In genomic region chr2:47043142-47043890, GRCh38 we compare ENCODE assay signal across 7 cellular contexts.
DNase-seq lines count a peak whose midpoint lies in the region; ATAC-seq and TF ChIP-seq lines count a peak whose summit lies in the region.

No MANE protein-coding gene starts in this region.

- intact Hi-C loops in prostate gland (cut with DNase I): no loop called here

- POLR2A ChIA-PET in HEK293 (lab: Yijun Ruan, JAX): interaction anchor here (0.8 to 1.7 kb wide), 4 partner anchors 11 to 28 kb away, joined by 3 to 7 read pairs (median 4); no protein-coding TSS in a partner anchor
- POLR2A ChIA-PET in SK-N-SH (lab: Yijun Ruan, JAX): interaction anchor here (0.7 to 5.4 kb wide), 9 partner anchors 13 to 109 kb away, joined by 3 to 49 read pairs (median 7); no protein-coding TSS in a partner anchor

- no peaks in the 10 kb centered on the region for H4K20me1 ChIP-seq in SK-N-SH (ENCODE audit: insufficient read depth)

- H3K36me3 ChIP-seq in HEK293 (ENCODE audit: control insufficient read depth in 2 of 2, insufficient read depth in 1 of 2, low read length in 2 of 2) (peaks cover 0 to 22% of the 10 kb centered on the region in 2 experiments; a peak in 1 of 3 replicates), SK-N-SH (replicated peaks in 1 of 2; ENCODE audit: control insufficient read depth in 1 of 2, insufficient read depth in 2 of 2, low read length in 1 of 2) (peaks cover 7 to 10% of the 10 kb centered on the region in 2 experiments), prostate gland (no peaks in the 10 kb centered on the region)

- ATAC-seq in foreskin keratinocyte: peak; percentile 97

- no peak overlapping the region for H2AFZ ChIP-seq in SK-N-SH (ENCODE audit: low read depth)

- DNase-seq in SK-N-SH: peak; percentile 82
- peak; percentile 93 to 95 for DNase-seq in foreskin keratinocyte
- no peak for DNase-seq in prostate gland (ENCODE audit: low spot score)
- no peak for DNase-seq in NCI-H1930 (lab: John Stamatoyannopoulos, UW)
- no peak for DNase-seq in SHP77 (lab: John Stamatoyannopoulos, UW)
- no peak for DNase-seq in NCI-H446 treated with DMSO at 0.1 percent for 48 hours (lab: John Stamatoyannopoulos, UW)

- WGBS in SK-N-SH (ENCODE audit: low lambda C conversion rate): 13% methylated on average over 8 of the region's 8 CpGs
- WGBS in prostate gland: 53% methylated on average over 8 of the region's 8 CpGs

- H3K9me2 ChIP-seq in SK-N-SH: no peaks in the 10 kb centered on the region

- H3F3A ChIP-seq in SK-N-SH (replicated peaks; ENCODE audit: insufficient read depth): peaks cover 22% of the 10 kb centered on the region

- no peaks in the 10 kb centered on the region for H3K27me3 ChIP-seq in SK-N-SH (ENCODE audit: insufficient read depth)
- H3K27me3 ChIP-seq in foreskin keratinocyte: no peaks in the 10 kb centered on the region
- H3K27me3 ChIP-seq in prostate gland (replicated peaks; ENCODE audit: insufficient read depth): no peaks in the 10 kb centered on the region

- CTCF ChIA-PET in HEK293 (lab: Yijun Ruan, JAX) (interaction anchor here (0.6 to 1.9 kb wide), 3 partner anchors 27 to 324 kb away, joined by 3 to 6 read pairs (median 3); no protein-coding TSS in a partner anchor), SK-N-SH (lab: Yijun Ruan, JAX) (interaction anchor here (0.8 to 3.9 kb wide), 11 partner anchors 8 to 279 kb away, joined by 3 to 23 read pairs (median 4); no protein-coding TSS in a partner anchor)

- peak overlapping the region; percentile 81 for H3K4me2 ChIP-seq in SK-N-SH

- H3K9me3 ChIP-seq in HEK293 (ENCODE audit: control insufficient read depth, insufficient read depth, low read depth, low read length) (no peaks in the 10 kb centered on the region), SK-N-SH (no peaks in the 10 kb centered on the region), prostate gland (no peaks in the 10 kb centered on the region)

- no peak overlapping the region for H3K27ac ChIP-seq in HEK293 (ENCODE audit: extremely low read depth, low read depth, low read length)
- peak overlapping the region; percentile 96 to 99 for H3K27ac ChIP-seq in SK-N-SH (ENCODE audit: low read depth in 2 of 2, low read length in 1 of 2)
- H3K27ac ChIP-seq in foreskin keratinocyte: peak overlapping the region; percentile 54
- peak overlapping the region; percentile 20 to 48 for H3K27ac ChIP-seq in prostate gland

- H3K9ac ChIP-seq in SK-N-SH: peak overlapping the region; percentile 93

- TF ChIP-seq EP300 in SK-N-SH (IDR thresholded peaks at IDR 0.05; ENCODE audit: borderline replicate concordance in 1 of 2, low read depth in 1 of 2, low read length in 1 of 2): peak; percentile 67 to 95

- no peaks in the 10 kb centered on the region for H3K4me1 ChIP-seq in HEK293 (ENCODE audit: control insufficient read depth, insufficient read depth, low read length)
- peaks cover 37 to 76% of the 10 kb centered on the region in 2 experiments for H3K4me1 ChIP-seq in SK-N-SH (ENCODE audit: control insufficient read depth in 1 of 2, insufficient read depth in 2 of 2, low read depth in 1 of 2, low read length in 1 of 2)
- peaks cover 12% of the 10 kb centered on the region for H3K4me1 ChIP-seq in foreskin keratinocyte
- H3K4me1 ChIP-seq in prostate gland (replicated peaks): peaks cover 6% of the 10 kb centered on the region

- TF ChIP-seq CTCF in HEK293 (tag by site-specific recombination; IDR thresholded peaks at IDR 0.05): no peak
- peak; percentile 20 for TF ChIP-seq CTCF in SK-N-SH (IDR thresholded peaks at IDR 0.05)
- no peak for TF ChIP-seq CTCF in foreskin keratinocyte (conservative IDR thresholded peaks at IDR 0.05)
- no peak for TF ChIP-seq CTCF in prostate gland (IDR thresholded peaks at IDR 0.05)

- TF ChIP-seq POLR2A in prostate gland (IDR thresholded peaks at IDR 0.05): no peak

- H3K4me3 ChIP-seq in HEK293 (ENCODE audit: low read depth, low read length) (no peak overlapping the region), SK-N-SH (ENCODE audit: low read depth in 2 of 2, low read length in 1 of 2) (peak overlapping the region; percentile 37 to 43; a peak in 3 of 4 replicates), prostate gland (no peak overlapping the region)

- peaks cover 23% of the 10 kb centered on the region; the same call in 1 of the 2 replicates for H3K79me2 ChIP-seq in SK-N-SH (ENCODE audit: insufficient read depth)

- TF ChIP-seq RAD21 in SK-N-SH (IDR thresholded peaks at IDR 0.05; ENCODE audit: low read length): peak; percentile 48

TF ChIP-seq in HEK293, 187 proteins besides CTCF, POLR2A, EP300 and RAD21 (continues in another document):
- TF ChIP-seq ZNF202 (tag by site-specific recombination; IDR thresholded peaks at IDR 0.05; ENCODE audit: borderline replicate concordance): no peak
- TF ChIP-seq ZBTB17 (tag by site-specific recombination; IDR thresholded peaks at IDR 0.05): peak; percentile 71
- TF ChIP-seq GLIS2 (tag by site-specific recombination; IDR thresholded peaks at IDR 0.05): no peak
- no peak for TF ChIP-seq ZNF449 (tag by site-specific recombination; IDR thresholded peaks at IDR 0.05)
- no peak for TF ChIP-seq MZF1 (tag by site-specific recombination; IDR thresholded peaks at IDR 0.05; ENCODE audit: borderline replicate concordance)
- no peak for TF ChIP-seq ZNF404 (tag by site-specific recombination; IDR thresholded peaks at IDR 0.05)
- TF ChIP-seq PATZ1 (tag by site-specific recombination; IDR thresholded peaks at IDR 0.05): 0 out of 2 replicates have a peak, but pooled peaks have one; percentile 23
- no peak for TF ChIP-seq ZNF19 (tag by site-specific recombination; IDR thresholded peaks at IDR 0.05; ENCODE audit: low read depth)

TF ChIP-seq in SK-N-SH, 30 proteins besides CTCF, POLR2A, EP300 and RAD21 (continues in another document):
- no peak for TF ChIP-seq GABPA (IDR thresholded peaks at IDR 0.05; ENCODE audit: low read depth)
- peak; percentile 32 for TF ChIP-seq SMC3 (IDR thresholded peaks at IDR 0.05; ENCODE audit: low read depth, low read length)
- TF ChIP-seq MEF2A (IDR thresholded peaks at IDR 0.05; ENCODE audit: borderline replicate concordance, low read depth): no peak; the same call in 1 of the 2 replicates
- TF ChIP-seq POLR2AphosphoS5 (IDR thresholded peaks at IDR 0.05; ENCODE audit: low read depth, low read length): peak; percentile 79
- TF ChIP-seq TAF1 (IDR thresholded peaks at IDR 0.05; ENCODE audit: borderline replicate concordance, low read depth, low read length): peak; percentile 68; the same call in 1 of the 2 replicates
- TF ChIP-seq TCF12 (IDR thresholded peaks at IDR 0.05): peak; percentile 94
- no peak; the same call in none of the 2 replicates for TF ChIP-seq ZBTB33 (IDR thresholded peaks at IDR 0.05; ENCODE audit: borderline replicate concordance, low read depth)
- peak; percentile 91 for TF ChIP-seq MAX (IDR thresholded peaks at IDR 0.05; ENCODE audit: low read depth)
- peak; percentile 97 for TF ChIP-seq TEAD4 (IDR thresholded peaks at IDR 0.05; ENCODE audit: borderline replicate concordance, insufficient read depth)
- 0 out of 2 replicates have a peak, but pooled peaks have one; percentile 38 for TF ChIP-seq FOXM1 (IDR thresholded peaks at IDR 0.05; ENCODE audit: low read depth)
- TF ChIP-seq SIN3A (IDR thresholded peaks at IDR 0.05; ENCODE audit: borderline replicate concordance, low read depth, low read length): peak; percentile 82
- TF ChIP-seq ELF1 (IDR thresholded peaks at IDR 0.05): no peak
- peak; percentile 99 for TF ChIP-seq JUND (IDR thresholded peaks at IDR 0.05)
- 0 out of 2 replicates have a peak, but pooled peaks have one; percentile 2 for TF ChIP-seq YY1 (IDR thresholded peaks at IDR 0.05; ENCODE audit: low read depth)
- TF ChIP-seq EZH2phosphoT487 (IDR thresholded peaks at IDR 0.05; ENCODE audit: borderline replicate concordance, low read depth): no peak
- no peak for TF ChIP-seq MXI1 (IDR thresholded peaks at IDR 0.05; ENCODE audit: low read depth, low read length)

Comparison
In these comparisons a context has a peak if more than half of its experiments do, and no peak if none do; other contexts are left out.
1. H3K4me3 ChIP-seq: peak in SK-N-SH (2 of 2); none in HEK293 (single experiment) and prostate gland (0 of 2).
2. DNase-seq: peak in SK-N-SH (single experiment) and foreskin keratinocyte (2 of 2); none in prostate gland (single experiment), NCI-H1930 (0 of 2), SHP77 (0 of 2) and NCI-H446 treated with DMSO at 0.1 percent for 48 hours (single experiment).
3. Of the 4 proteins assayed by ChIP-seq in both HEK293 and SK-N-SH: peak only in HEK293: none; only in SK-N-SH: CTCF, PBX3, REST and YY1; in both: none; in neither: 0.